16 cellular contexts compared by ENCODE assay signal in genomic region chr22:32720924-32721323, GRCh38.
DNase-seq lines count a peak whose midpoint lies in the region; ATAC-seq and TF ChIP-seq lines count a peak whose summit lies in the region.
"Had no signal": no experiment of that assay in that cellular context is flagged by ENCODE, and none has a peak within 500 bp of the region (broad histone marks: within the 10 kb centered on the region; RNA-seq: fewer than 3 reads in every experiment).

No MANE protein-coding gene starts in this region.

- no peaks in the 10 kb centered on the region for H3K9me3 ChIP-seq in A673 (ENCODE audit: low read depth, low read length, poor library complexity, severe bottlenecking)
- H3K9me3 ChIP-seq: SJSA1 had no signal

- no peak overlapping the region for H3K27ac Mint-ChIP-seq in HFFc6
- peak overlapping the region; percentile 60 for H3K27ac Mint-ChIP-seq in chondrocyte (ENCODE audit: unreplicated experiment)
- H3K27ac Mint-ChIP-seq in mesothelial cell of epicardium: peak overlapping the region; percentile 79
- peak overlapping the region in 1 of 2 donors; percentile 15 for H3K27ac Mint-ChIP-seq in stimulated activated naive CD8-positive, alpha-beta T cell treated with anti-CD3 and anti-CD28 coated beads, Interleukin-15, amount 100 ng/mL, for 72 hours
- H3K27ac Mint-ChIP-seq: activated CD8-positive, alpha-beta T cell treated with anti-CD3 and anti-CD28 coated beads, Interleukin-2, amount 10 ng/mL, durations not matched to agents 7 days and 5 days had no signal

- no peak overlapping the region for H3K4me3 ChIP-seq in A673 (ENCODE audit: low read depth, low read length, poor library complexity, severe bottlenecking)
- H3K4me3 ChIP-seq: GM12878, SJSA1 had no signal

- no TSS peak for BruUV-seq in A673 (replicated peaks; lab: Mats Ljungman, UMichigan)

- no peaks in the 10 kb centered on the region for H3K36me3 ChIP-seq in A673 (ENCODE audit: insufficient read depth, low read length, poor library complexity, severe bottlenecking)
- H3K36me3 ChIP-seq: SJSA1 had no signal

- H3K4me3 Mint-ChIP-seq in HFFc6 (no peak overlapping the region), chondrocyte (ENCODE audit: unreplicated experiment) (no peak overlapping the region), mesothelial cell of epicardium (no peak overlapping the region)
- no peak overlapping the region for H3K4me3 Mint-ChIP-seq in stimulated activated naive CD8-positive, alpha-beta T cell treated with anti-CD3 and anti-CD28 coated beads, Interleukin-15, amount 100 ng/mL, for 72 hours
- H3K4me3 Mint-ChIP-seq: activated CD8-positive, alpha-beta T cell treated with anti-CD3 and anti-CD28 coated beads, Interleukin-2, amount 10 ng/mL, durations not matched to agents 7 days and 5 days had no signal

- TF ChIP-seq CTCF in A673 (conservative IDR thresholded peaks at IDR 0.05; ENCODE audit: low read depth, low read length) (no peak), HFFc6 (IDR thresholded peaks at IDR 0.05) (no peak), chondrocyte (IDR thresholded peaks at IDR 0.05) (no peak), mesothelial cell of epicardium (IDR thresholded peaks at IDR 0.05; ENCODE audit: unreplicated experiment) (no peak)

- H3K27me3 Mint-ChIP-seq in HFFc6 (ENCODE audit: insufficient read depth) (0 out of 2 replicates have a peak, but pooled peaks cover 2% of the 10 kb centered on the region), chondrocyte (ENCODE audit: low read depth) (peaks cover 3% of the 10 kb centered on the region), mesothelial cell of epicardium (ENCODE audit: low read depth) (no peaks in the 10 kb centered on the region)
- H3K27me3 Mint-ChIP-seq in stimulated activated naive CD8-positive, alpha-beta T cell treated with anti-CD3 and anti-CD28 coated beads, Interleukin-15, amount 100 ng/mL, for 72 hours: peaks cover 18% of the 10 kb centered on the region

- no peak overlapping the region for H3K27ac ChIP-seq in A673 (ENCODE audit: low read depth, low read length, poor library complexity, severe bottlenecking)
- H3K27ac ChIP-seq: epithelial cell of prostate, SJSA1 had no signal

- CTCF ChIA-PET in A673 (lab: Charles Lee): no interaction called here

- POLR2A ChIA-PET in A673 (lab: Charles Lee; ENCODE audit: low non-redundant PET): no interaction called here

- H3K27me3 ChIP-seq in A673 (replicated peaks; ENCODE audit: insufficient read depth, low read depth, low read length, poor library complexity): no peaks in the 10 kb centered on the region
- H3K27me3 ChIP-seq: SJSA1 had no signal

- intact Hi-C loops in A673 (cut with micrococcal nuclease; ENCODE audit: unreplicated experiment): no loop called here

- peaks cover 8% of the 10 kb centered on the region; the same call in 1 of the 2 replicates for H3K9me3 Mint-ChIP-seq in HFFc6
- peaks cover 8% of the 10 kb centered on the region for H3K9me3 Mint-ChIP-seq in chondrocyte (ENCODE audit: low read depth)
- H3K9me3 Mint-ChIP-seq in mesothelial cell of epicardium: peaks cover 15% of the 10 kb centered on the region
- H3K9me3 Mint-ChIP-seq in stimulated activated naive CD8-positive, alpha-beta T cell treated with anti-CD3 and anti-CD28 coated beads, Interleukin-15, amount 100 ng/mL, for 72 hours: peaks cover 0 to 18% of the 10 kb centered on the region in 2 donors

- H3K4me1 Mint-ChIP-seq in HFFc6 (ENCODE audit: low read depth): peaks cover 79% of the 10 kb centered on the region
- peaks cover 66% of the 10 kb centered on the region for H3K4me1 Mint-ChIP-seq in chondrocyte (ENCODE audit: low read depth)
- peaks cover 41% of the 10 kb centered on the region for H3K4me1 Mint-ChIP-seq in mesothelial cell of epicardium
- peaks cover 34% of the 10 kb centered on the region for H3K4me1 Mint-ChIP-seq in stimulated activated naive CD8-positive, alpha-beta T cell treated with anti-CD3 and anti-CD28 coated beads, Interleukin-15, amount 100 ng/mL, for 72 hours

- H3K36me3 Mint-ChIP-seq in HFFc6 (ENCODE audit: low read depth) (peaks cover 14% of the 10 kb centered on the region; the same call in 1 of the 2 replicates), chondrocyte (ENCODE audit: low read depth) (peaks cover 2% of the 10 kb centered on the region), mesothelial cell of epicardium (no peaks in the 10 kb centered on the region)

- ATAC-seq in stimulated activated naive CD8-positive, alpha-beta T cell treated with anti-CD3 and anti-CD28 coated beads, Interleukin-15, amount 100 ng/mL, for 72 hours: no peak
- ATAC-seq in HG03342 (IDR thresholded peaks at IDR 0.05; ENCODE audit: unreplicated experiment): no peak
- ATAC-seq: activated CD8-positive, alpha-beta T cell treated with anti-CD3 and anti-CD28 coated beads, Interleukin-2, amount 10 ng/mL, durations not matched to agents 7 days and 5 days; GM12878 had no signal

- peak; percentile 18 for DNase-seq in A673 (ENCODE audit: low spot score)
- peak; percentile 16 for DNase-seq in HFFc6
- DNase-seq in chondrocyte (ENCODE audit: low spot score): no peak
- no peak for DNase-seq in mesothelial cell of epicardium (ENCODE audit: low spot score in 2 of 2, unreplicated experiment in 2 of 2)
- no peak for DNase-seq in RPMI8226
- no peak for DNase-seq in stimulated activated naive CD8-positive, alpha-beta T cell treated with anti-CD3 and anti-CD28 coated beads, Interleukin-15, amount 100 ng/mL, for 72 hours
- DNase-seq in MV-4-11 (lab: John Stamatoyannopoulos, UW): no peak
- DNase-seq: activated CD8-positive, alpha-beta T cell treated with anti-CD3 and anti-CD28 coated beads, Interleukin-2, amount 10 ng/mL, durations not matched to agents 7 days and 5 days; cerebellar nuclear complex; NCI-H2227 treated with DMSO at 0.1 percent for 48 hours; occipital lobe; substantia nigra had no signal

- no peaks in the 10 kb centered on the region for H3K4me1 ChIP-seq in A673 (ENCODE audit: insufficient read depth, low read length, poor library complexity, severe bottlenecking)

Comparison
In these comparisons a context has a peak if more than half of its experiments do, and no peak if none do; other contexts are left out.
1. DNase-seq: peak in A673 (single experiment) and HFFc6 (single experiment); none in chondrocyte (single experiment), mesothelial cell of epicardium (0 of 2), RPMI8226 (single experiment), stimulated activated naive CD8-positive, alpha-beta T cell treated with anti-CD3 and anti-CD28 coated beads, Interleukin-15, amount 100 ng/mL, for 72 hours (0 of 2) and MV-4-11 (single experiment).